In genomic region chr11:95231126-95231880, GRCh38 we compare ENCODE assay signal across 1 cellular context.
TF ChIP-seq lines count a peak whose summit lies in the region.

Gene SESN3 (minus strand): TSS chr11:95231202. CDS start chr11:95230860, 342 bp downstream.

TF ChIP-seq in K562, 482 proteins besides CTCF, POLR2A, EP300 and RAD21 (continued from another document):
- no peak for TF ChIP-seq E4F1 (CRISPR knock-in tag; IDR thresholded peaks at IDR 0.05; ENCODE audit: borderline replicate concordance)
- peak; percentile 61 for TF ChIP-seq RBFOX2 (IDR thresholded peaks at IDR 0.05; ENCODE audit: low read depth, low read length)
- TF ChIP-seq MBD1 (CRISPR knock-in tag; IDR thresholded peaks at IDR 0.05), result peak; percentile 91; the same call in 1 of the 2 replicates
- peak; percentile 81 for TF ChIP-seq HNRNPLL (IDR thresholded peaks at IDR 0.05; ENCODE audit: low read depth, low read length, poor library complexity, severe bottlenecking)
- peak; percentile 93 for TF ChIP-seq FOXM1 (IDR thresholded peaks at IDR 0.05; ENCODE audit: low read depth)
- TF ChIP-seq FOXM1 (CRISPR knock-in tag; IDR thresholded peaks at IDR 0.05; ENCODE audit: low read depth), result no peak
- TF ChIP-seq RBM17 (IDR thresholded peaks at IDR 0.05; ENCODE audit: borderline replicate concordance, low read depth, low read length), result no peak
- TF ChIP-seq HEY1 (CRISPR knock-in tag; IDR thresholded peaks at IDR 0.05; ENCODE audit: borderline replicate concordance), result no peak
- no peak for TF ChIP-seq ATF1 (CRISPR knock-in tag; IDR thresholded peaks at IDR 0.05)
- peak; percentile 63 for TF ChIP-seq ATF1 (tag; IDR thresholded peaks at IDR 0.05)
- TF ChIP-seq THRA (IDR thresholded peaks at IDR 0.05), result no peak
- 0 out of 4 replicates have a peak, but pooled peaks of 1 of the 2 experiments have one; percentile 20 for TF ChIP-seq ARNT (IDR thresholded peaks at IDR 0.05)
- peak; percentile 23; the same call in 1 of the 2 replicates for TF ChIP-seq JUND (IDR thresholded peaks at IDR 0.05; ENCODE audit: borderline replicate concordance, low read depth, low read length)
- TF ChIP-seq JUND (tag; IDR thresholded peaks at IDR 0.05; ENCODE audit: borderline replicate concordance, low read depth, low read length), result no peak; the same call in 2 of the 3 replicates
- TF ChIP-seq MEF2A (IDR thresholded peaks at IDR 0.05; ENCODE audit: control insufficient read depth, low read depth, low read length), result no peak
- no peak for TF ChIP-seq ZNF395 (CRISPR knock-in tag; IDR thresholded peaks at IDR 0.05)
- peak in 1 of 2 experiments; percentile 46; a peak in 1 of 4 replicates for TF ChIP-seq RCOR1 (IDR thresholded peaks at IDR 0.05; ENCODE audit: borderline replicate concordance in 1 of 2, low read depth in 2 of 2, low read length in 2 of 2)
- TF ChIP-seq TCF7L2 (IDR thresholded peaks at IDR 0.05; ENCODE audit: low read depth, low read length), result peak; percentile 58; the same call in 1 of the 2 replicates
- TF ChIP-seq GATAD2A (IDR thresholded peaks at IDR 0.05), result no peak
- peak; percentile 94 for TF ChIP-seq RFX5 (IDR thresholded peaks at IDR 0.05; ENCODE audit: low read depth, low read length)
- TF ChIP-seq TCF15 (CRISPR knock-in tag; IDR thresholded peaks at IDR 0.05), result no peak
- 0 out of 2 replicates have a peak, but pooled peaks have one; percentile 22 for TF ChIP-seq TEAD4 (IDR thresholded peaks at IDR 0.05; ENCODE audit: low read length)
- no peak for TF ChIP-seq TEAD4 (CRISPR knock-in tag; IDR thresholded peaks at IDR 0.05; ENCODE audit: borderline replicate concordance)
- TF ChIP-seq HMBOX1 (IDR thresholded peaks at IDR 0.05), result 0 out of 2 replicates have a peak, but pooled peaks have one; percentile 43
- TF ChIP-seq SRF (CRISPR knock-in tag; IDR thresholded peaks at IDR 0.05), result peak in 1 of 2 experiments; percentile 64; a peak in 1 of 4 replicates
- no peak for TF ChIP-seq ETV1 (tag; conservative IDR thresholded peaks at IDR 0.05; ENCODE audit: low read depth)
- TF ChIP-seq E2F6 (IDR thresholded peaks at IDR 0.05; ENCODE audit: borderline replicate concordance in 1 of 2, extremely low read depth in 1 of 2, insufficient read depth in 1 of 2, insufficient read length in 1 of 2, low read depth in 1 of 2, low read length in 1 of 2, poor library complexity in 1 of 2, severe bottlenecking in 1 of 2), result peak; percentile 4 to 21
- TF ChIP-seq ZNF589 (CRISPR knock-in tag; IDR thresholded peaks at IDR 0.05; ENCODE audit: low read depth), result no peak
- no peak for TF ChIP-seq SNIP1 (IDR thresholded peaks at IDR 0.05; ENCODE audit: low read depth)
- no peak for TF ChIP-seq ZNF507 (tag; conservative IDR thresholded peaks at IDR 0.05)
- TF ChIP-seq CXXC5 (CRISPR knock-in tag; IDR thresholded peaks at IDR 0.05), result peak; percentile 57
- TF ChIP-seq SP1 (CRISPR knock-in tag; IDR thresholded peaks at IDR 0.05), result peak; percentile 88
- TF ChIP-seq CC2D1A (IDR thresholded peaks at IDR 0.05), result peak; percentile 93
- peak; percentile 24; the same call in 1 of the 2 replicates for TF ChIP-seq CREB1 (IDR thresholded peaks at IDR 0.05)
- 0 out of 2 replicates have a peak, but pooled peaks have one; percentile 45 for TF ChIP-seq CREB1 (CRISPR knock-in tag; IDR thresholded peaks at IDR 0.05)
- no peak for TF ChIP-seq TCFL5 (CRISPR knock-in tag; conservative IDR thresholded peaks at IDR 0.05)
- no peak for TF ChIP-seq CBFA2T2 (conservative IDR thresholded peaks at IDR 0.05)
- peak; percentile 42; the same call in 1 of the 2 replicates for TF ChIP-seq TFAP4 (CRISPR knock-in tag; IDR thresholded peaks at IDR 0.05; ENCODE audit: borderline replicate concordance)
- TF ChIP-seq MBD2 (IDR thresholded peaks at IDR 0.05; ENCODE audit: borderline replicate concordance, low read depth), result peak; percentile 64; the same call in 1 of the 2 replicates
- peak; percentile 40 to 77; a peak in 3 of 4 replicates for TF ChIP-seq MAZ (CRISPR knock-in tag; conservative IDR thresholded peaks at IDR 0.05 in 1 of 2, IDR thresholded peaks at IDR 0.05 in 1 of 2)
- TF ChIP-seq CHD2 (IDR thresholded peaks at IDR 0.05; ENCODE audit: low read depth, low read length), result 0 out of 2 replicates have a peak, but pooled peaks have one; percentile 24
- peak; percentile 34 for TF ChIP-seq NEUROD1 (IDR thresholded peaks at IDR 0.05; ENCODE audit: borderline replicate concordance, low read depth, low read length, partially characterized antibody)
- TF ChIP-seq ZKSCAN3 (CRISPR knock-in tag; IDR thresholded peaks at IDR 0.05), result no peak
- TF ChIP-seq PKNOX1 (IDR thresholded peaks at IDR 0.05), result peak; percentile 74
- peak; percentile 75 for TF ChIP-seq POLR2G (IDR thresholded peaks at IDR 0.05; ENCODE audit: low read depth, low read length)
- TF ChIP-seq NRF1 (conservative IDR thresholded peaks at IDR 0.05 in 1 of 2, IDR thresholded peaks at IDR 0.05 in 1 of 2), result peak; percentile 79 to 82
- TF ChIP-seq PATZ1 (CRISPR knock-in tag; IDR thresholded peaks at IDR 0.05; ENCODE audit: borderline replicate concordance), result peak; percentile 20; the same call in 1 of the 2 replicates
- TF ChIP-seq E2F1 (CRISPR knock-in tag; IDR thresholded peaks at IDR 0.05), result no peak
- TF ChIP-seq ZFP30 (CRISPR knock-in tag; IDR thresholded peaks at IDR 0.05; ENCODE audit: borderline replicate concordance), result no peak
